Comparison of ENCODE assay signal across 1 cellular context in the genomic region with DNA sequence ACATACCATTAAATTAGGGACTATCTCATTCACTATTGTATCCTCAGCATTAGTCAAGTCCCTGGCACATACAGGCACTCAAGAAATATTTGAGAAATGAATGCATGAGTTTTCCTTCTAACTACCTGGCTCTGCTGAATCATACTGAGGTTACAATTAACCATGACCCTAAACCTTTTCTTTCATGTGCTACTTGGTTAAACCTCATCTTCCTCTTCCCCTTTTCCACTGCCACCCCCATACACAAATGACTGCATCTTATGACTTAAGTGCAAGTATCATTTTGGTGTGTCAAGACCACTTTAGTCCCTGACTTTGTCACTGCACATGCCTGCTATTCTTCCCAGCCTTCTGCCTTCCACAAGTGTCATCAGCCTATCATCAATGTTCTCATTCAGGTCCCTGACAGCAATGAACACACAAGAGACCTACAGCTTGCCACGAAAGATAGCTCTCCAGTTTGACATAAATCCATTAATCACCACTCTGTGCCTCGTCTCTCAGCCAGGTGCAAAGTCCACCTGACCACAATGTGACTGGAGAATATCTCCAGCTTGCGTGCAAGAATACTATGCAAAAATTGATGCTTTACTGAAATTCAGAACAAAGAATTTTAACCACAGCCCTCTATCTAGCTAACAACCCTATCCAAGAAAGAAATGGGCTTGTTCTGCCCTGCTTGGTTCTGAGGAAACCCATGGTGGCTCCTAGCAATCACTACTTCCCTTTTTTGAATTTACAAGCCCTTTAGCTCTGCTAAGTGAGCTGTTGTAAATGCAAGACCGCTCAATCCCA.
TF ChIP-seq lines count a peak whose summit lies in the region.

No MANE protein-coding gene starts in this region.

TF ChIP-seq in HepG2, 621 proteins besides CTCF, POLR2A, EP300 and RAD21 (continues in another document):
- TF ChIP-seq, protein P1, sequence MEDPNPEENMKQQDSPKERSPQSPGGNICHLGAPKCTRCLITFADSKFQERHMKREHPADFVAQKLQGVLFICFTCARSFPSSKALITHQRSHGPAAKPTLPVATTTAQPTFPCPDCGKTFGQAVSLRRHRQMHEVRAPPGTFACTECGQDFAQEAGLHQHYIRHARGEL (CRISPR knock-in tag; IDR thresholded peaks at IDR 0.05), result no peak
- TF ChIP-seq NCOA1 (CRISPR knock-in tag; IDR thresholded peaks at IDR 0.05) (no peak), HDAC2 (CRISPR knock-in tag; IDR thresholded peaks at IDR 0.05) (peak; percentile 34; the same call in 1 of the 2 replicates), AHDC1 (CRISPR knock-in tag; IDR thresholded peaks at IDR 0.05; ENCODE audit: borderline replicate concordance) (0 out of 2 replicates have a peak, but pooled peaks have one; percentile 60), MEIS2 (CRISPR knock-in tag; IDR thresholded peaks at IDR 0.05) (peak; percentile 98), ZNF276 (CRISPR knock-in tag; IDR thresholded peaks at IDR 0.05; ENCODE audit: low read depth) (no peak), CREB1 (IDR thresholded peaks at IDR 0.05) (no peak), CREB1 (CRISPR knock-in tag; IDR thresholded peaks at IDR 0.05) (no peak), NCOR1 (IDR thresholded peaks at IDR 0.05; ENCODE audit: borderline replicate concordance, low read length) (peak; percentile 72; the same call in 1 of the 2 replicates), ZNF292 (CRISPR knock-in tag; IDR thresholded peaks at IDR 0.05; ENCODE audit: borderline replicate concordance, low read depth) (no peak), HDAC6 (IDR thresholded peaks at IDR 0.05; ENCODE audit: low read depth, low read length) (no peak), ZSCAN21 (CRISPR knock-in tag; IDR thresholded peaks at IDR 0.05; ENCODE audit: borderline replicate concordance) (no peak), ZBTB20 (CRISPR knock-in tag; IDR thresholded peaks at IDR 0.05; ENCODE audit: borderline replicate concordance, low read depth) (no peak), ZNF33A (CRISPR knock-in tag; IDR thresholded peaks at IDR 0.05; ENCODE audit: borderline replicate concordance) (no peak), EHMT2 (IDR thresholded peaks at IDR 0.05; ENCODE audit: borderline replicate concordance, low read depth, low read length) (peak; percentile 58; the same call in 1 of the 2 replicates), MTF2 (CRISPR knock-in tag; IDR thresholded peaks at IDR 0.05; ENCODE audit: borderline replicate concordance) (no peak), HMG20A (CRISPR knock-in tag; IDR thresholded peaks at IDR 0.05; ENCODE audit: borderline replicate concordance) (peak; percentile 26; the same call in 1 of the 2 replicates), ZNF564 (CRISPR knock-in tag; IDR thresholded peaks at IDR 0.05) (no peak), ZNF430 (CRISPR knock-in tag; IDR thresholded peaks at IDR 0.05) (no peak), ZNF614 (CRISPR knock-in tag; IDR thresholded peaks at IDR 0.05; ENCODE audit: borderline replicate concordance) (peak; percentile 36; the same call in 1 of the 2 replicates), SALL1 (CRISPR knock-in tag; IDR thresholded peaks at IDR 0.05) (peak; percentile 27; the same call in 1 of the 2 replicates), HOXA5 (CRISPR knock-in tag; IDR thresholded peaks at IDR 0.05) (peak; percentile 100), FOXM1 (CRISPR knock-in tag; IDR thresholded peaks at IDR 0.05) (no peak), ASH2L (IDR thresholded peaks at IDR 0.05; ENCODE audit: insufficient read length, low read depth, low read length) (peak; percentile 49), ZNF10 (CRISPR knock-in tag; IDR thresholded peaks at IDR 0.05; ENCODE audit: borderline replicate concordance, low read depth) (no peak), ZNF891 (CRISPR knock-in tag; IDR thresholded peaks at IDR 0.05) (no peak), GLMP (CRISPR knock-in tag; IDR thresholded peaks at IDR 0.05; ENCODE audit: borderline replicate concordance) (no peak)
- TF ChIP-seq, protein P2, sequence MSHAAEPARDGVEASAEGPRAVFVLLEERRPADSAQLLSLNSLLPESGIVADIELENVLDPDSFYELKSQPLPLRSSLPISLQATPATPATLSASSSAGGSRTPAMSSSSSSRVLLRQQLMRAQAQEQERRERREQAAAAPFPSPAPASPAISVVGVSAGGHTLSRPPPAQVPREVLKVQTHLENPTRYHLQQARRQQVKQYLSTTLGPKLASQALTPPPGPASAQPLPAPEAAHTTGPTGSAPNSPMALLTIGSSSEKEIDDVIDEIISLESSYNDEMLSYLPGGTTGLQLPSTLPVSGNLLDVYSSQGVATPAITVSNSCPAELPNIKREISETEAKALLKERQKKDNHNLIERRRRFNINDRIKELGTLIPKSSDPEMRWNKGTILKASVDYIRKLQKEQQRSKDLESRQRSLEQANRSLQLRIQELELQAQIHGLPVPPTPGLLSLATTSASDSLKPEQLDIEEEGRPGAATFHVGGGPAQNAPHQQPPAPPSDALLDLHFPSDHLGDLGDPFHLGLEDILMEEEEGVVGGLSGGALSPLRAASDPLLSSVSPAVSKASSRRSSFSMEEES (CRISPR knock-in tag; IDR thresholded peaks at IDR 0.05), result no peak
- TF ChIP-seq, protein P3, sequence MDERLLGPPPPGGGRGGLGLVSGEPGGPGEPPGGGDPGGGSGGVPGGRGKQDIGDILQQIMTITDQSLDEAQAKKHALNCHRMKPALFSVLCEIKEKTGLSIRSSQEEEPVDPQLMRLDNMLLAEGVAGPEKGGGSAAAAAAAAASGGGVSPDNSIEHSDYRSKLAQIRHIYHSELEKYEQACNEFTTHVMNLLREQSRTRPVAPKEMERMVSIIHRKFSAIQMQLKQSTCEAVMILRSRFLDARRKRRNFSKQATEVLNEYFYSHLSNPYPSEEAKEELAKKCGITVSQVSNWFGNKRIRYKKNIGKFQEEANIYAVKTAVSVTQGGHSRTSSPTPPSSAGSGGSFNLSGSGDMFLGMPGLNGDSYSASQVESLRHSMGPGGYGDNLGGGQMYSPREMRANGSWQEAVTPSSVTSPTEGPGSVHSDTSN (CRISPR knock-in tag; IDR thresholded peaks at IDR 0.05), result peak; percentile 72
- TF ChIP-seq, protein P4, sequence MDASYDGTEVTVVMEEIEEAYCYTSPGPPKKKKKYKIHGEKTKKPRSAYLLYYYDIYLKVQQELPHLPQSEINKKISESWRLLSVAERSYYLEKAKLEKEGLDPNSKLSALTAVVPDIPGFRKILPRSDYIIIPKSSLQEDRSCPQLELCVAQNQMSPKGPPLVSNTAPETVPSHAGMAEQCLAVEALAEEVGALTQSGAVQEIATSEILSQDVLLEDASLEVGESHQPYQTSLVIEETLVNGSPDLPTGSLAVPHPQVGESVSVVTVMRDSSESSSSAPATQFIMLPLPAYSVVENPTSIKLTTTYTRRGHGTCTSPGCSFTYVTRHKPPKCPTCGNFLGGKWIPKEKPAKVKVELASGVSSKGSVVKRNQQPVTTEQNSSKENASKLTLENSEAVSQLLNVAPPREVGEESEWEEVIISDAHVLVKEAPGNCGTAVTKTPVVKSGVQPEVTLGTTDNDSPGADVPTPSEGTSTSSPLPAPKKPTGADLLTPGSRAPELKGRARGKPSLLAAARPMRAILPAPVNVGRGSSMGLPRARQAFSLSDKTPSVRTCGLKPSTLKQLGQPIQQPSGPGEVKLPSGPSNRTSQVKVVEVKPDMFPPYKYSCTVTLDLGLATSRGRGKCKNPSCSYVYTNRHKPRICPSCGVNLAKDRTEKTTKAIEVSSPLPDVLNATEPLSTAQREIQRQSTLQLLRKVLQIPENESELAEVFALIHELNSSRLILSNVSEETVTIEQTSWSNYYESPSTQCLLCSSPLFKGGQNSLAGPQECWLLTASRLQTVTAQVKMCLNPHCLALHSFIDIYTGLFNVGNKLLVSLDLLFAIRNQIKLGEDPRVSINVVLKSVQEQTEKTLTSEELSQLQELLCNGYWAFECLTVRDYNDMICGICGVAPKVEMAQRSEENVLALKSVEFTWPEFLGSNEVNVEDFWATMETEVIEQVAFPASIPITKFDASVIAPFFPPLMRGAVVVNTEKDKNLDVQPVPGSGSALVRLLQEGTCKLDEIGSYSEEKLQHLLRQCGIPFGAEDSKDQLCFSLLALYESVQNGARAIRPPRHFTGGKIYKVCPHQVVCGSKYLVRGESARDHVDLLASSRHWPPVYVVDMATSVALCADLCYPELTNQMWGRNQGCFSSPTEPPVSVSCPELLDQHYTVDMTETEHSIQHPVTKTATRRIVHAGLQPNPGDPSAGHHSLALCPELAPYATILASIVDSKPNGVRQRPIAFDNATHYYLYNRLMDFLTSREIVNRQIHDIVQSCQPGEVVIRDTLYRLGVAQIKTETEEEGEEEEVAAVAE (CRISPR knock-in tag; IDR thresholded peaks at IDR 0.05; ENCODE audit: borderline replicate concordance), result 0 out of 2 replicates have a peak, but pooled peaks have one; percentile 43
- TF ChIP-seq, protein P5, sequence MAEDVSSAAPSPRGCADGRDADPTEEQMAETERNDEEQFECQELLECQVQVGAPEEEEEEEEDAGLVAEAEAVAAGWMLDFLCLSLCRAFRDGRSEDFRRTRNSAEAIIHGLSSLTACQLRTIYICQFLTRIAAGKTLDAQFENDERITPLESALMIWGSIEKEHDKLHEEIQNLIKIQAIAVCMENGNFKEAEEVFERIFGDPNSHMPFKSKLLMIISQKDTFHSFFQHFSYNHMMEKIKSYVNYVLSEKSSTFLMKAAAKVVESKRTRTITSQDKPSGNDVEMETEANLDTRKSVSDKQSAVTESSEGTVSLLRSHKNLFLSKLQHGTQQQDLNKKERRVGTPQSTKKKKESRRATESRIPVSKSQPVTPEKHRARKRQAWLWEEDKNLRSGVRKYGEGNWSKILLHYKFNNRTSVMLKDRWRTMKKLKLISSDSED (CRISPR knock-in tag; IDR thresholded peaks at IDR 0.05), result no peak
